11 cellular contexts compared by ENCODE assay signal in the genomic region with DNA sequence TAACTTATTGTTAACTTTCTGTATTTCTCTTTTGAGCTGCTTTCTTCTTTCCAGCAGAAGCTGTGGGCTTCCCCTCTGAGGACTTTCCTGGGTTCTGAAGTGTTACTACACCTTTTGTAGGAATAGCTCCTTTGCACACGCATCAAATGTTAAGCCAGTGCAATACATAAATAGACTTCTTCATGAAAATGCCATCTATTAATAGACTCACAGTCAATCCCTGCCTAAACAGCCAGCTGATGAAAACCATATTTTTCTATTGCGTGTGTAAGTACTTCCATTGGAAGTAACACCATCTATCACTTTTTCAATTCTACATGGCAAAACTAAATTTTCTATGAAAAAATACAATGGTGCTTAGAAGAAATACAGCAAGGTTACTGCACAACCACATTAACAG. TPM values are rescaled to one million over a fixed set of nuclear protein-coding genes. Genes with fewer than 3 reads are reported as not detected.
DNase-seq lines count a peak whose midpoint lies in the region; ATAC-seq and TF ChIP-seq lines count a peak whose summit lies in the region.
"Had no signal": no experiment of that assay in that cellular context is flagged by ENCODE, and none has a peak within 500 bp of the region (broad histone marks: within the 10 kb centered on the region; RNA-seq: fewer than 3 reads in every experiment).

No MANE protein-coding gene starts in this region.

- TF ChIP-seq CTCF in esophagus squamous epithelium (IDR thresholded peaks at IDR 0.05) (no peak), mucosa of descending colon (IDR thresholded peaks at IDR 0.05) (no peak)

- peak; percentile 7 for ATAC-seq in GM21619 (IDR thresholded peaks at IDR 0.05; ENCODE audit: unreplicated experiment)
- no peak for ATAC-seq in HG03457 (IDR thresholded peaks at IDR 0.05; ENCODE audit: unreplicated experiment)
- ATAC-seq in mucosa of descending colon, result no peak

- H3K4me1 ChIP-seq in BLaER1, result peaks cover 27% of the 10 kb centered on the region
- peaks cover 9% of the 10 kb centered on the region for H3K4me1 ChIP-seq in iPS-18a (ENCODE audit: control insufficient read depth, low read depth, low read length)
- peaks cover 0 to 19% (median 3%) of the 10 kb centered on the region in 3 donors for H3K4me1 ChIP-seq in esophagus squamous epithelium
- H3K4me1 ChIP-seq in mucosa of descending colon (ENCODE audit: low read depth), result peaks cover 5% of the 10 kb centered on the region
- H3K4me1 ChIP-seq: uterus had no signal

- TF ChIP-seq POLR2A in esophagus squamous epithelium (IDR thresholded peaks at IDR 0.05), result no peak

- H3K36me3 ChIP-seq in BLaER1, result peaks cover 11% of the 10 kb centered on the region
- no peaks in the 10 kb centered on the region for H3K36me3 ChIP-seq in iPS-18a (ENCODE audit: control insufficient read depth, low read depth, low read length)
- no peaks in the 10 kb centered on the region for H3K36me3 ChIP-seq in esophagus squamous epithelium
- no peaks in the 10 kb centered on the region for H3K36me3 ChIP-seq in mucosa of descending colon (ENCODE audit: low read depth)
- H3K36me3 ChIP-seq: uterus had no signal

- H3K9me3 ChIP-seq in BLaER1, result no peaks in the 10 kb centered on the region
- H3K9me3 ChIP-seq in iPS-18a (ENCODE audit: control insufficient read depth, low read depth, low read length), result no peaks in the 10 kb centered on the region
- no peaks in the 10 kb centered on the region for H3K9me3 ChIP-seq in esophagus squamous epithelium
- no peaks in the 10 kb centered on the region for H3K9me3 ChIP-seq in mucosa of descending colon
- H3K9me3 ChIP-seq: uterus had no signal

- peak overlapping the region; percentile 94 for H3K27ac ChIP-seq in BLaER1
- H3K27ac ChIP-seq in iPS-18a (ENCODE audit: low read length), result no peak overlapping the region
- no peak overlapping the region for H3K27ac ChIP-seq in esophagus squamous epithelium
- H3K27ac ChIP-seq: uterus had no signal

- WGBS in esophagus squamous epithelium, 2 donors, result 41 to 44% methylated on average over 2 of the region's 2 CpGs

- H3K27me3 ChIP-seq in BLaER1, result no peaks in the 10 kb centered on the region
- H3K27me3 ChIP-seq in iPS-18a (ENCODE audit: control insufficient read depth, insufficient read depth, low read length), result peaks cover 34% of the 10 kb centered on the region
- H3K27me3 ChIP-seq in esophagus squamous epithelium, result peaks cover 0 to 37% (median 0%) of the 10 kb centered on the region in 4 donors
- H3K27me3 ChIP-seq: uterus had no signal

- no peaks in the 10 kb centered on the region for H4K20me1 ChIP-seq in BLaER1

- intact Hi-C loops in esophagus squamous epithelium (cut with DNase I) (no loop called here), mucosa of descending colon (cut with DNase I, micrococcal nuclease) (no loop called here)

- DNase-seq in NOMO-1 treated with DMSO at 0.1 percent for 48 hours (lab: John Stamatoyannopoulos, UW; ENCODE audit: unreplicated experiment) (peak; percentile 66), esophagus squamous epithelium (lab: John Stamatoyannopoulos, UW) (no peak), mucosa of descending colon (no peak)
- DNase-seq in activated CD4-positive, CD25-positive, alpha-beta regulatory T cell treated with anti-CD3 and anti-CD28 coated beads, Interleukin-2, amount 50 U/mL, for 72 hours, result no peak
- DNase-seq: NCI-H226, uterus had no signal

- H3K9ac ChIP-seq in BLaER1 (peak overlapping the region; percentile 89), iPS-18a (ENCODE audit: low read length) (no peak overlapping the region)

- H3K4me3 ChIP-seq in BLaER1 (peak overlapping the region; percentile 77), iPS-18a (ENCODE audit: low read length) (peak overlapping the region; percentile 60), esophagus squamous epithelium (peak overlapping the region in 1 of 4 donors; percentile 35), mucosa of descending colon (no peak overlapping the region)
- H3K4me3 ChIP-seq: uterus had no signal

- H3K4me2 ChIP-seq in BLaER1, result peak overlapping the region; percentile 86

RNA-seq across cellular contexts. Expression of gene ABCB4, which starts 1.4 kb away (rescaled TPM):
- total RNA-seq in esophagus squamous epithelium, result under 1 TPM in 2 of 4 donors, not detected in 2; 0.38 to 0.76 TPM
- 1 to 10 TPM in 2 of 3 donors, under 1 TPM in 1; 0.65 to 1.4 (median 1.2) TPM for total RNA-seq in mucosa of descending colon
- total RNA-seq: lung microvascular endothelial cell had no signal
